8 cellular contexts compared by ENCODE assay signal in genomic region chr1:33367488-33368405, GRCh38.
DNase-seq lines count a peak whose midpoint lies in the region; ATAC-seq lines count a peak whose summit lies in the region.

No MANE protein-coding gene starts in this region.

- peaks cover 2% of the 10 kb centered on the region for H3K4me1 ChIP-seq in effector memory CD4-positive, alpha-beta T cell (ENCODE audit: control insufficient read depth, insufficient read depth, low read length, poor library complexity, severe bottlenecking)

- ATAC-seq in HG02884 (IDR thresholded peaks at IDR 0.05; ENCODE audit: unreplicated experiment) = peak; percentile 50

- H3K27ac ChIP-seq in effector memory CD4-positive, alpha-beta T cell (ENCODE audit: insufficient read depth, low read length, poor library complexity, severe bottlenecking) = no peak overlapping the region

- H3K9me3 ChIP-seq in effector memory CD4-positive, alpha-beta T cell (ENCODE audit: control insufficient read depth, low read length) = no peaks in the 10 kb centered on the region

- no peaks in the 10 kb centered on the region for H3K27me3 ChIP-seq in effector memory CD4-positive, alpha-beta T cell (replicated peaks; ENCODE audit: control insufficient read depth, insufficient read depth, low read length, poor library complexity, severe bottlenecking)

- H3K36me3 ChIP-seq in effector memory CD4-positive, alpha-beta T cell (ENCODE audit: control insufficient read depth, insufficient read depth, low read length) = no peaks in the 10 kb centered on the region

- DNase-seq in DMS153 treated with DMSO at 0.1 percent for 48 hours (lab: John Stamatoyannopoulos, UW; ENCODE audit: unreplicated experiment) = peak; percentile 79
- peak; percentile 22 to 87 for DNase-seq in NCI-H526 (lab: John Stamatoyannopoulos, UW)
- DNase-seq in activated CD8-positive, alpha-beta memory T cell treated with anti-CD3 and anti-CD28 coated beads for 24 hours = peak; percentile 94
- DNase-seq in effector memory CD4-positive, alpha-beta T cell = peak; percentile 61 to 76 (median 73)
- DNase-seq in medulla oblongata (ENCODE audit: extremely low spot score) = peak; percentile 96
- DNase-seq in stimulated activated CD8-positive, alpha-beta memory T cell treated with anti-CD3 and anti-CD28 coated beads, Interleukin-12 subunit alpha, Interleukin-12 subunit beta, amount 100 ng/mL, for 24 hours (ENCODE audit: extremely low read depth) = peak; percentile 55
- no peak for DNase-seq in OCI-M2 (lab: John Stamatoyannopoulos, UW; ENCODE audit: unreplicated experiment)

- H3K4me3 ChIP-seq in effector memory CD4-positive, alpha-beta T cell (ENCODE audit: insufficient read depth, low read depth, low read length, poor library complexity, severe bottlenecking) = no peak overlapping the region
